14 cellular contexts compared by ENCODE assay signal in genomic region chr6:19849736-19850135, GRCh38. TPM values are rescaled to one million over a fixed set of nuclear protein-coding genes. Genes with fewer than 3 reads are reported as not detected.
"Had no signal": no experiment of that assay in that cellular context is flagged by ENCODE, and none has a peak within 500 bp of the region (broad histone marks: within the 10 kb centered on the region; RNA-seq: fewer than 3 reads in every experiment).

No MANE protein-coding gene starts in this region.

- H3K27me3 ChIP-seq: left lung, ovary, transverse colon had no signal

- DNase-seq: activated CD4-positive, alpha-beta T cell treated with anti-CD3 and anti-CD28 coated beads, Interleukin-2, amount 50 U/mL, for 48 hours; activated CD4-positive, CD25-positive, alpha-beta regulatory T cell treated with anti-CD3 and anti-CD28 coated beads, Interleukin-2, amount 50 U/mL, for 72 hours; activated effector memory CD4-positive, alpha-beta T cell treated with anti-CD3 and anti-CD28 coated beads, Interleukin-2, amount 50 U/mL, for 16 hours; activated T-cell treated with anti-CD3 and anti-CD28 coated beads, Interleukin-2, amount 50 U/mL, for 4 hours; amniotic stem cell; left lung; ovary; stimulated activated CD4-positive, alpha-beta T cell treated with anti-CD3 and anti-CD28 coated beads, Interleukin-15, amount 100 ng/mL, for 24 hours; stimulated activated CD4-positive, alpha-beta T cell treated with anti-CD3 and anti-CD28 coated beads, Interleukin-4, amount 100 ng/mL, for 4 hours; stimulated activated naive CD8-positive, alpha-beta T cell treated with anti-CD3 and anti-CD28 coated beads, Interleukin-15, amount 100 ng/mL, for 72 hours; transverse colon had no signal

- H3K27ac ChIP-seq: left lung, ovary, transverse colon had no signal

- H3K9me3 ChIP-seq: left lung, ovary, transverse colon had no signal

- H3K36me3 ChIP-seq: left lung, ovary, transverse colon had no signal

- H3K4me3 ChIP-seq: left lung, ovary, transverse colon had no signal

- ATAC-seq: activated naive CD4-positive, alpha-beta T cell treated with anti-CD3 and anti-CD28 coated beads, Interleukin-2, amount 50 U/mL, for 72 hours; activated T-cell treated with anti-CD3 and anti-CD28 coated beads, Interleukin-2, amount 50 U/mL, for 4 hours; esophagus mucosa; left lung; stimulated activated naive CD8-positive, alpha-beta T cell treated with anti-CD3 and anti-CD28 coated beads, Interleukin-15, amount 100 ng/mL, for 72 hours had no signal

RNA-seq across cellular contexts. Expression of gene ID4, which starts 12.6 kb away (rescaled TPM):
- total RNA-seq: activated naive CD4-positive, alpha-beta T cell treated with anti-CD3 and anti-CD28 coated beads, Interleukin-2, amount 50 U/mL, for 72 hours; T-helper 2 cell treated with Interferon-gamma antibody and Interleukin-4, amounts not matched to agents 100 ng/mL and 5 ng/mL, for 36 hours had no signal
